Comparison of ENCODE assay signal across 1 cellular context in genomic region chr1:1373051-1373450, GRCh38.
TF ChIP-seq lines count a peak whose summit lies in the region.

No MANE protein-coding gene starts in this region.

TF ChIP-seq in K562, 482 proteins besides CTCF, POLR2A, EP300 and RAD21:
- peak; percentile 32 for TF ChIP-seq RBFOX2 (IDR thresholded peaks at IDR 0.05; ENCODE audit: low read depth, low read length)
- TF ChIP-seq GTF2A2 (tag; IDR thresholded peaks at IDR 0.05): no peak
